In genomic region chr1:6490181-6491075, GRCh38 we compare ENCODE assay signal across 1 cellular context.
A peak's percentile ranks its signal among the peaks of the same experiment; 100 is the strongest.
TF ChIP-seq lines count a peak whose summit lies in the region.

No MANE protein-coding gene starts in this region.

TF ChIP-seq in K562, 482 proteins besides CTCF, POLR2A, EP300 and RAD21 (continued from another document and continues in another):
- no peak for TF ChIP-seq CUX1 (CRISPR knock-in tag; IDR thresholded peaks at IDR 0.05)
- TF ChIP-seq KDM5B (IDR thresholded peaks at IDR 0.05; ENCODE audit: insufficient replicate concordance, low read depth, low read length) = peak; percentile 35
- peak; percentile 83; the same call in 1 of the 2 replicates for TF ChIP-seq ZBTB7A (IDR thresholded peaks at IDR 0.05; ENCODE audit: borderline replicate concordance, control insufficient read depth, low read depth, low read length)
- peak; percentile 36; the same call in 1 of the 2 replicates for TF ChIP-seq ZKSCAN1 (IDR thresholded peaks at IDR 0.05; ENCODE audit: low read depth, low read length)
- TF ChIP-seq SMAD2 (IDR thresholded peaks at IDR 0.05; ENCODE audit: low read depth, low read length) = no peak
- TF ChIP-seq FOXK2 (conservative IDR thresholded peaks at IDR 0.05 in 1 of 2, IDR thresholded peaks at IDR 0.05 in 1 of 2; ENCODE audit: low read depth in 2 of 2) = peak in 1 of 2 experiments; percentile 96; a peak in 2 of 4 replicates
- peak; percentile 82 for TF ChIP-seq TCF7L2 (IDR thresholded peaks at IDR 0.05; ENCODE audit: low read depth, low read length)
- TF ChIP-seq CREB3L1 (IDR thresholded peaks at IDR 0.05; ENCODE audit: borderline replicate concordance, low read depth) = no peak
- TF ChIP-seq ILF3 (IDR thresholded peaks at IDR 0.05; ENCODE audit: borderline replicate concordance) = no peak
- no peak for TF ChIP-seq CBFA2T3 (IDR thresholded peaks at IDR 0.05)
- TF ChIP-seq HMGN3 (IDR thresholded peaks at IDR 0.05; ENCODE audit: borderline replicate concordance, extremely low read depth, insufficient read length, low read depth, low read length) = peak; percentile 67
- 0 out of 2 replicates have a peak, but pooled peaks have one; percentile 53 for TF ChIP-seq GATAD2A (IDR thresholded peaks at IDR 0.05)
- TF ChIP-seq POLR2G (IDR thresholded peaks at IDR 0.05; ENCODE audit: low read depth, low read length) = peak; percentile 35; the same call in 1 of the 2 replicates
- TF ChIP-seq SP2 (IDR thresholded peaks at IDR 0.05; ENCODE audit: extremely low read depth, low read depth, low read length, poor library complexity, severe bottlenecking) = no peak
- TF ChIP-seq NCOR1 (IDR thresholded peaks at IDR 0.05) = no peak
- TF ChIP-seq ZNF263 (CRISPR knock-in tag; IDR thresholded peaks at IDR 0.05; ENCODE audit: borderline replicate concordance) = no peak
- no peak for TF ChIP-seq E2F5 (CRISPR knock-in tag; IDR thresholded peaks at IDR 0.05)
- no peak for TF ChIP-seq CREBBP (IDR thresholded peaks at IDR 0.05; ENCODE audit: low read depth, low read length)
- TF ChIP-seq ZBTB43 (CRISPR knock-in tag; IDR thresholded peaks at IDR 0.05) = no peak
- TF ChIP-seq ZNF24 (IDR thresholded peaks at IDR 0.05) = no peak
- TF ChIP-seq EHMT2 (IDR thresholded peaks at IDR 0.05) = no peak
- no peak for TF ChIP-seq XRCC3 (IDR thresholded peaks at IDR 0.05)
- TF ChIP-seq UBTF (IDR thresholded peaks at IDR 0.05; ENCODE audit: borderline replicate concordance in 1 of 2, low read depth in 2 of 2, low read length in 2 of 2) = peak in 1 of 2 experiments; percentile 74; a peak in 1 of 4 replicates
- no peak for TF ChIP-seq MED1 (CRISPR knock-in tag; IDR thresholded peaks at IDR 0.05; ENCODE audit: borderline replicate concordance)
- peak; percentile 61 for TF ChIP-seq SP1 (CRISPR knock-in tag; IDR thresholded peaks at IDR 0.05)
- TF ChIP-seq PURB (CRISPR knock-in tag; IDR thresholded peaks at IDR 0.05; ENCODE audit: low read depth) = no peak
- TF ChIP-seq BCLAF1 (IDR thresholded peaks at IDR 0.05; ENCODE audit: borderline replicate concordance in 1 of 2, control insufficient read depth in 1 of 2, low read depth in 2 of 2, low read length in 1 of 2) = 0 out of 4 replicates have a peak, but pooled peaks of 1 of the 2 experiments have one; percentile 78
- no peak for TF ChIP-seq ATF2 (CRISPR knock-in tag; IDR thresholded peaks at IDR 0.05)
- no peak for TF ChIP-seq ZNF311 (CRISPR knock-in tag; IDR thresholded peaks at IDR 0.05)
- peak; percentile 49 for TF ChIP-seq BHLHE40 (IDR thresholded peaks at IDR 0.05; ENCODE audit: low read length)
- 0 out of 4 replicates have a peak, but pooled peaks of 1 of the 2 experiments have one; percentile 11 for TF ChIP-seq RCOR1 (IDR thresholded peaks at IDR 0.05; ENCODE audit: borderline replicate concordance in 1 of 2, low read depth in 2 of 2, low read length in 2 of 2)
- TF ChIP-seq ARHGAP35 (IDR thresholded peaks at IDR 0.05; ENCODE audit: partially characterized antibody) = no peak
- peak in 1 of 2 experiments; percentile 97; a peak in 2 of 4 replicates for TF ChIP-seq NONO (IDR thresholded peaks at IDR 0.05; ENCODE audit: low read depth in 2 of 2, low read length in 1 of 2)
- no peak for TF ChIP-seq L3MBTL2 (IDR thresholded peaks at IDR 0.05)
- TF ChIP-seq RNF219 (CRISPR knock-in tag; IDR thresholded peaks at IDR 0.05) = no peak
- no peak for TF ChIP-seq E2F4 (CRISPR knock-in tag; IDR thresholded peaks at IDR 0.05; ENCODE audit: low read depth)
- no peak for TF ChIP-seq ZNF133 (CRISPR knock-in tag; IDR thresholded peaks at IDR 0.05)
- TF ChIP-seq TRIM24 (IDR thresholded peaks at IDR 0.05) = no peak
- no peak for TF ChIP-seq CBX2 (IDR thresholded peaks at IDR 0.05; ENCODE audit: insufficient read depth, low read length, poor library complexity, severe bottlenecking)
